ENCODE assay signal across 1 cellular context in the genomic region with DNA sequence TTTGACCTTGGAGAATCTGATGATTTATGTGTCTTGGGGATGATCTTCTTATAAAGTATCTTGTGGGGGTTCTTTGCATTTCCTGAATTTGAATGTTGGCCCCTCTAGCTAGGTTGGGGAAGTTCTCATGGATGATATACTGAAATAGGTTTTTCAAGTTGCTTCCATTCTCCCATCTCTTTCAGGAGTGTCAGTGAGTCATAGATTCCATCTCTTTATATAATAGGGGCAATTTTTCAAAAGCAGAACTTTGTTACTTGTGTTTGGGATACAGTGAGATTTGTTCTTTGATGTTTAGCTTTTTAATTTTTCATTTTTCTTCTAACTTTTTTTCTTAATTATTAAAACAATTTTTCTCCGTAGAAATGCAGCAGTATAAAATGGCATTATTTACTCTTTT.
TF ChIP-seq lines count a peak whose summit lies in the region.

No MANE protein-coding gene starts in this region.

TF ChIP-seq in endothelial cell of umbilical vein, 7 proteins besides CTCF, POLR2A, EP300 and RAD21 (continued from another document):
- TF ChIP-seq POLR2AphosphoS5 (IDR thresholded peaks at IDR 0.05; ENCODE audit: insufficient read depth, low read depth, low read length) = no peak
